7 cellular contexts compared by ENCODE assay signal in the genomic region with DNA sequence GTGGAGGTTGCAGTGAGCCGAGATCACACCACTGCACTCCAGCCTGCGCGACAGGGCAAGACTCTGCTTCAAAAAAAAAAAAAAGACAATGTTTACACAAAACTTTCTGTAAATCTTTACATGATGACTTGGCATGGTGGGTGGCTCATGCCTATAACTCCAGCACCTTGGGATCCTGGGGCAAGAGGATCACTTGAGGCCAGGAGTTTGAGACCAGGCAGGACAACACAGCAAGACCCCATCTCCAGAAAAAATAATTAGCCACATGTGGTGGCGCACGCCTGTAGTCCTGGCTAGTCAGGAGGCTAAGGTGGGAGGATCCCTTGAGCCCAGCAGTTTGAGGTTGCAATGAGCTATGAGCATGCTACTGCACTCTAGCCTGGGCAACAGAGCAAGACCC. TPM values are rescaled to one million over a fixed set of nuclear protein-coding genes. Genes with fewer than 3 reads are reported as not detected.
DNase-seq lines count a peak whose midpoint lies in the region; ATAC-seq and TF ChIP-seq lines count a peak whose summit lies in the region.
"Not testable (repeated sequence)": the region's sequence is repeated elsewhere in the genome, so short reads cannot be mapped to it uniquely, and the experiment has no call there.

No MANE protein-coding gene starts in this region.

- ATAC-seq in esophagus mucosa (peak; percentile 50), left colon (peak; percentile 40), aorta (ENCODE audit: low FRiP score) (peak; percentile 57)

- H2BK120ac ChIP-seq in H9 (ENCODE audit: low read depth, low read length, poor library complexity, severe bottlenecking) = not testable (repeated sequence)

- H3K9me3 Mint-ChIP-seq in Calu3 (ENCODE audit: low read depth, unreplicated experiment); H9; activated CD4-positive, alpha-beta T cell treated with anti-CD3 and anti-CD28 coated beads, Interleukin-2, amount 10 ng/mL, durations not matched to agents 24 days and 14 days; chondrocyte (ENCODE audit: low read depth): not testable (repeated sequence)

- H3K79me2 ChIP-seq in H9 (ENCODE audit: insufficient read depth, low read length) = not testable (repeated sequence)

- not testable (repeated sequence) for H3K27ac ChIP-seq in H9 (ENCODE audit: insufficient read length, low read depth, low read length); aorta (ENCODE audit: low read depth in 1 of 2, low read length in 2 of 2)

- H3K23ac ChIP-seq in H9 (ENCODE audit: insufficient read length, low read depth, low read length) = not testable (repeated sequence)

- H3K27me3 Mint-ChIP-seq in Calu3 (ENCODE audit: unreplicated experiment); H9 (ENCODE audit: low read depth); activated CD4-positive, alpha-beta T cell treated with anti-CD3 and anti-CD28 coated beads, Interleukin-2, amount 10 ng/mL, durations not matched to agents 24 days and 14 days; chondrocyte (ENCODE audit: low read depth): not testable (repeated sequence)

- not testable (repeated sequence) for H3K4me3 ChIP-seq in aorta (ENCODE audit: low read length in 2 of 2)

- H2BK5ac ChIP-seq in H9 (ENCODE audit: insufficient read length, low read length) = not testable (repeated sequence)

- not testable (repeated sequence) for H3K9ac ChIP-seq in H9 (ENCODE audit: extremely low read depth, insufficient read length, low read length)

- CTCF ChIA-PET in Calu3 (lab: Charles Lee) = not testable (repeated sequence)

- H4K91ac ChIP-seq in H9 (ENCODE audit: insufficient read length, low read depth, low read length) = not testable (repeated sequence)

- not testable (repeated sequence) for H3K4me2 ChIP-seq in H9 (ENCODE audit: insufficient read depth, insufficient read length, low read length)

- not testable (repeated sequence) for DNase-seq in Calu3, left colon, aorta
- DNase-seq in H9 (peak; percentile 22), chondrocyte (ENCODE audit: low spot score) (peak; percentile 83)
- DNase-seq in activated CD4-positive, alpha-beta T cell treated with anti-CD3 and anti-CD28 coated beads, Interleukin-2, amount 10 ng/mL, durations not matched to agents 24 days and 14 days = peak; percentile 54

- not testable (repeated sequence) for H4K20me1 ChIP-seq in H9 (ENCODE audit: control insufficient read depth, insufficient read depth, insufficient read length)

- not testable (repeated sequence) for H3K4me3 Mint-ChIP-seq in Calu3 (ENCODE audit: low read depth, unreplicated experiment); H9; activated CD4-positive, alpha-beta T cell treated with anti-CD3 and anti-CD28 coated beads, Interleukin-2, amount 10 ng/mL, durations not matched to agents 24 days and 14 days; chondrocyte (ENCODE audit: unreplicated experiment)

- H4K5ac ChIP-seq in H9 (ENCODE audit: insufficient read length, low read depth, low read length) = not testable (repeated sequence)

- no CpG with 5 or more reads among the region's 5 CpGs for WGBS in H9 (ENCODE audit: extremely low coverage, insufficient read length, low lambda C conversion rate)
- WGBS in aorta, 2 donors = 98 to 100% methylated on average over 2 of the region's 5 CpGs

- H2BK20ac ChIP-seq in H9 (ENCODE audit: low read depth, low read length, poor library complexity, severe bottlenecking) = not testable (repeated sequence)

- H2AK5ac ChIP-seq in H9 (ENCODE audit: insufficient read length, low read length) = not testable (repeated sequence)

- not testable (repeated sequence) for H2BK12ac ChIP-seq in H9 (ENCODE audit: insufficient read length, low read depth, low read length)

- H3K4ac ChIP-seq in H9 (ENCODE audit: low read depth, low read length) = not testable (repeated sequence)

- not testable (repeated sequence) for H3K4me1 Mint-ChIP-seq in Calu3 (ENCODE audit: low read depth, unreplicated experiment); H9; activated CD4-positive, alpha-beta T cell treated with anti-CD3 and anti-CD28 coated beads, Interleukin-2, amount 10 ng/mL, durations not matched to agents 24 days and 14 days; chondrocyte (ENCODE audit: low read depth)

- not testable (repeated sequence) for H3K9me3 ChIP-seq in H9 (ENCODE audit: control insufficient read depth, low read depth, low read length); aorta (ENCODE audit: control insufficient read depth, low read length)

- not testable (repeated sequence) for H2AFZ ChIP-seq in H9 (ENCODE audit: low read length)

- H3K27me3 ChIP-seq in H9 (ENCODE audit: insufficient read depth, low read length); aorta (ENCODE audit: control insufficient read depth in 1 of 2, insufficient read depth in 2 of 2, low read length in 1 of 2): not testable (repeated sequence)

- not testable (repeated sequence) for H3K27ac Mint-ChIP-seq in Calu3 (ENCODE audit: unreplicated experiment); H9; activated CD4-positive, alpha-beta T cell treated with anti-CD3 and anti-CD28 coated beads, Interleukin-2, amount 10 ng/mL, durations not matched to agents 24 days and 14 days; chondrocyte (ENCODE audit: unreplicated experiment)

- not testable (repeated sequence) for H3K79me1 ChIP-seq in H9 (ENCODE audit: insufficient read depth, low read depth, low read length, poor library complexity, severe bottlenecking)

- not testable (repeated sequence) for H3K18ac ChIP-seq in H9 (ENCODE audit: insufficient read length, low read depth, low read length)

- not testable (repeated sequence) for H2BK15ac ChIP-seq in H9 (ENCODE audit: low read depth, low read length)

- H3K56ac ChIP-seq in H9 (ENCODE audit: insufficient read length, low read depth, low read length) = not testable (repeated sequence)

- not testable (repeated sequence) for H4K8ac ChIP-seq in H9 (replicated peaks; ENCODE audit: insufficient read length, low read depth, low read length)

- not testable (repeated sequence) for H3K23me2 ChIP-seq in H9 (ENCODE audit: insufficient read length, low read depth, low read length, poor library complexity, severe bottlenecking)

- not testable (repeated sequence) for H3K36me3 Mint-ChIP-seq in Calu3 (ENCODE audit: insufficient read depth, unreplicated experiment); H9 (ENCODE audit: insufficient read depth in 1 of 3, low read depth in 3 of 3); activated CD4-positive, alpha-beta T cell treated with anti-CD3 and anti-CD28 coated beads, Interleukin-2, amount 10 ng/mL, durations not matched to agents 24 days and 14 days (ENCODE audit: low read depth); chondrocyte (ENCODE audit: low read depth)

- TF ChIP-seq CTCF in Calu3 (IDR thresholded peaks at IDR 0.05; ENCODE audit: unreplicated experiment); H9 (conservative IDR thresholded peaks at IDR 0.05); chondrocyte (IDR thresholded peaks at IDR 0.05): not testable (repeated sequence)

- intact Hi-C loops in Calu3 (cut with micrococcal nuclease; ENCODE audit: unreplicated experiment); activated CD4-positive, alpha-beta T cell treated with anti-CD3 and anti-CD28 coated beads, Interleukin-2, amount 10 ng/mL, durations not matched to agents 24 days and 14 days (cut with micrococcal nuclease); left colon (cut with DNase I, micrococcal nuclease); aorta (cut with DNase I): not testable (repeated sequence)

- H3K36me3 ChIP-seq in aorta (ENCODE audit: control insufficient read depth in 1 of 2, insufficient read depth in 2 of 2, low read length in 1 of 2) = not testable (repeated sequence)

- TSS peak; percentile 9 for BruUV-seq in Calu3 (replicated peaks; lab: Mats Ljungman, UMichigan)

- H3K4me1 ChIP-seq in H9 (ENCODE audit: insufficient read depth, low read length); aorta (ENCODE audit: control insufficient read depth in 1 of 2, insufficient read depth in 2 of 2, low read length in 2 of 2): not testable (repeated sequence)

- H3T11ph ChIP-seq in H9 (ENCODE audit: low read length) = not testable (repeated sequence)

- not testable (repeated sequence) for H3K14ac ChIP-seq in H9 (ENCODE audit: insufficient read depth, low read length)

RNA-seq across cellular contexts. Expression of a gene that starts 15.2 kb away (rescaled TPM):
- total RNA-seq in Calu3 (2022) = 34.1 and 37.4 TPM in 2 replicates
- 5.4 and 7.1 TPM in 2 replicates for total RNA-seq in H9 (2021)
- total RNA-seq in activated CD4-positive, alpha-beta T cell treated with anti-CD3 and anti-CD28 coated beads, Interleukin-2, amount 10 ng/mL, durations not matched to agents 24 days and 14 days = 8.3 and 12.8 TPM in 2 replicates
- total RNA-seq in chondrocyte = 15.6 to 25.6 TPM (median 17.5 TPM) in 3 replicates
- total RNA-seq in esophagus mucosa = 5.6 TPM
- 10 to 100 TPM; 12.7 to 15.5 TPM for total RNA-seq in left colon
- total RNA-seq in aorta = 10 to 100 TPM; 22.3 to 23.8 TPM
- 1 to 10 TPM in 1 of 2 donors, under 1 TPM in 1; 0.50 to 9.0 TPM for polyA plus RNA-seq in aorta
